8 cellular contexts compared by ENCODE assay signal in genomic region chr3:169765281-169765624, GRCh38. TPM values are rescaled to one million over a fixed set of nuclear protein-coding genes. Genes with fewer than 3 reads are reported as not detected.
DNase-seq lines count a peak whose midpoint lies in the region; ATAC-seq and TF ChIP-seq lines count a peak whose summit lies in the region.

No MANE protein-coding gene starts in this region.

- intact Hi-C loops in sciatic nerve (cut with DNase I) = no loop called here

- peaks cover 4% of the 10 kb centered on the region for H3K4me1 ChIP-seq in ACC112 (ENCODE audit: control insufficient read depth, insufficient read depth, low read length, unreplicated experiment)

- TF ChIP-seq CTCF in chondrocyte (IDR thresholded peaks at IDR 0.05) = no peak

- DNase-seq in Jurkat, Clone E6-1 (ENCODE audit: low read depth, low spot score) = no peak
- DNase-seq in chondrocyte (ENCODE audit: low spot score) (no peak), naive B cell (no peak), Ammon's horn (ENCODE audit: low spot score) (no peak), sciatic nerve (ENCODE audit: low spot score) (no peak), HK-2 (ENCODE audit: unreplicated experiment) (no peak)

- peak overlapping the region; percentile 89 for H3K4me3 ChIP-seq in ACC112 (ENCODE audit: low read depth, low read length)
- peak overlapping the region; percentile 73 for H3K4me3 ChIP-seq in Jurkat, Clone E6-1 (ENCODE audit: low read length)

- H2AFZ ChIP-seq in ACC112 (ENCODE audit: low read length, unreplicated experiment) = peak overlapping the region; percentile 97

- no peaks in the 10 kb centered on the region for H3K79me2 ChIP-seq in ACC112 (ENCODE audit: control insufficient read depth, insufficient read depth, low read length, unreplicated experiment)

- H3K4me3 Mint-ChIP-seq in chondrocyte (ENCODE audit: unreplicated experiment) (peak overlapping the region; percentile 82), naive B cell (peak overlapping the region; percentile 91 to 100 (median 97))

- H3K9me3 Mint-ChIP-seq in chondrocyte (ENCODE audit: low read depth) (peaks cover 12% of the 10 kb centered on the region), naive B cell (peaks cover 0 to 14% (median 5%) of the 10 kb centered on the region in 7 donors)

- H3K27me3 Mint-ChIP-seq in chondrocyte (ENCODE audit: low read depth) = no peaks in the 10 kb centered on the region
- H3K27me3 Mint-ChIP-seq in naive B cell = no peaks in the 10 kb centered on the region

- H3K4me1 Mint-ChIP-seq in chondrocyte (ENCODE audit: low read depth) (peaks cover 20% of the 10 kb centered on the region), naive B cell (peaks cover 0 to 33% (median 18%) of the 10 kb centered on the region in 3 donors)

- peak overlapping the region; percentile 93 for H3K27ac Mint-ChIP-seq in chondrocyte (ENCODE audit: unreplicated experiment)
- H3K27ac Mint-ChIP-seq in naive B cell = peak overlapping the region; percentile 87 to 97 (median 92)

- no peak for ATAC-seq in naive B cell (ENCODE audit: low read depth in 2 of 2)
- no peak for ATAC-seq in sciatic nerve
- ATAC-seq in HG02610 (IDR thresholded peaks at IDR 0.05; ENCODE audit: unreplicated experiment) = no peak

- H3K36me3 Mint-ChIP-seq in chondrocyte (ENCODE audit: low read depth) = peaks cover 6% of the 10 kb centered on the region
- H3K36me3 Mint-ChIP-seq in naive B cell = no peaks in the 10 kb centered on the region

- H3K27me3 ChIP-seq in ACC112 (ENCODE audit: insufficient read depth, low read length) = no peaks in the 10 kb centered on the region

- H3K36me3 ChIP-seq in ACC112 (ENCODE audit: insufficient read depth, low read length) = no peaks in the 10 kb centered on the region

- H3K27ac ChIP-seq in ACC112 (ENCODE audit: low read depth, low read length) = peak overlapping the region; percentile 80

RNA-seq across cellular contexts. Expression of gene TERC, which starts 0.4 kb away (rescaled TPM):
- not detected for polyA plus RNA-seq in Jurkat, Clone E6-1 (2012; ENCODE audit: insufficient read depth, insufficient read length)
- total RNA-seq in chondrocyte (0.99 to 1.4 TPM in 2 of 3 replicates, not detected in the other), sciatic nerve (6.3 TPM)
- polyA plus RNA-seq in naive B cell (ENCODE audit: low read depth in 6 of 6) = 1 to 10 TPM in 3 of 6 donors, not detected in 3; 1.9 to 3.3 (median 1.9) TPM

RNA-seq across cellular contexts. Expression of gene ACTRT3, which starts 4.1 kb away (rescaled TPM):
- polyA plus RNA-seq in Jurkat, Clone E6-1 (2012; ENCODE audit: insufficient read depth, insufficient read length) = not detected
- 3.6 to 5.7 TPM (median 4.6 TPM) in 3 replicates for total RNA-seq in chondrocyte
- polyA plus RNA-seq in naive B cell (ENCODE audit: low read depth in 6 of 6) = under 1 TPM in 5 of 6 donors, not detected in 1; 0.12 to 0.59 (median 0.23) TPM
- total RNA-seq in sciatic nerve = 2.3 TPM

RNA-seq across cellular contexts. Expression of gene MYNN, which starts 7.9 kb away (rescaled TPM):
- polyA plus RNA-seq in Jurkat, Clone E6-1 (2012; ENCODE audit: insufficient read depth, insufficient read length) = 12.8 TPM
- total RNA-seq in chondrocyte (12.2 to 16.5 TPM (median 14.3 TPM) in 3 replicates), sciatic nerve (19.9 TPM)
- 10 to 100 TPM; 18.7 to 44.1 (median 20.4) TPM for polyA plus RNA-seq in naive B cell (ENCODE audit: low read depth in 6 of 6)

RNA-seq across cellular contexts. Expression of gene LRRIQ4, which starts 47.4 kb away (rescaled TPM):
- polyA plus RNA-seq in Jurkat, Clone E6-1 (2012; ENCODE audit: insufficient read depth, insufficient read length) = not detected
- total RNA-seq in chondrocyte (not detected in 3 replicates), sciatic nerve (not detected)
- under 1 TPM in 1 of 6 donors, not detected in 5; 0.27 TPM for polyA plus RNA-seq in naive B cell (ENCODE audit: low read depth in 6 of 6)

RNA-seq across cellular contexts. Expression of gene LRRC34, which starts 47.5 kb away (rescaled TPM):
- polyA plus RNA-seq in Jurkat, Clone E6-1 (2012; ENCODE audit: insufficient read depth, insufficient read length) = 7.4 TPM
- total RNA-seq in chondrocyte (1.5 to 2.2 TPM (median 1.9 TPM) in 3 replicates), sciatic nerve (4.7 TPM)
- 1 to 10 TPM in 4 of 6 donors, under 1 TPM in 2; 0.49 to 4.3 (median 1.8) TPM for polyA plus RNA-seq in naive B cell (ENCODE audit: low read depth in 6 of 6)
